8 cellular contexts compared by ENCODE assay signal in genomic region chr16:84806256-84806889, GRCh38. TPM values are rescaled to one million over a fixed set of nuclear protein-coding genes. Genes with fewer than 3 reads are reported as not detected.
DNase-seq lines count a peak whose midpoint lies in the region; ATAC-seq and TF ChIP-seq lines count a peak whose summit lies in the region.

No MANE protein-coding gene starts in this region.

- no peaks in the 10 kb centered on the region for H3K9me2 ChIP-seq in PC-3 (replicated peaks; ENCODE audit: low read length)

- H2BK120ac ChIP-seq in trophoblast cell (ENCODE audit: insufficient read depth, low read length, poor library complexity) = no peak overlapping the region

- ATAC-seq in PC-3 = peak; percentile 97
- no peak for ATAC-seq in HG02610 (IDR thresholded peaks at IDR 0.05; ENCODE audit: unreplicated experiment)
- no peak for ATAC-seq in HG03469 (IDR thresholded peaks at IDR 0.05; ENCODE audit: unreplicated experiment)

- no peak overlapping the region for H3K4ac ChIP-seq in trophoblast cell (ENCODE audit: low read depth, low read length)

- H2AFZ ChIP-seq in PC-3 (ENCODE audit: low read length) = peak overlapping the region; percentile 63
- H2AFZ ChIP-seq in trophoblast cell (ENCODE audit: insufficient read depth, low read length, poor library complexity) = no peak overlapping the region

- no peak overlapping the region for H2BK12ac ChIP-seq in trophoblast cell (ENCODE audit: low read length)

- no peak overlapping the region for H3K14ac ChIP-seq in trophoblast cell (ENCODE audit: low read length)

- peaks cover 12% of the 10 kb centered on the region for H3K79me1 ChIP-seq in trophoblast cell (ENCODE audit: low read length)

- H4K8ac ChIP-seq in trophoblast cell (ENCODE audit: low read depth, low read length) = no peak overlapping the region

- DNase-seq in GM06990 (ENCODE audit: extremely low read depth, insufficient read length) (peak; percentile 47), PC-3 (peak; percentile 83), dermis microvascular lymphatic vessel endothelial cell (ENCODE audit: low read depth in 2 of 2) (peak; percentile 4 to 91), trophoblast cell (peak; percentile 90 to 94), NCI-H2081 treated with DMSO at 0.1 percent for 48 hours (lab: John Stamatoyannopoulos, UW) (no peak)
- no peak for DNase-seq in effector memory CD4-positive, alpha-beta T cell

- no peaks in the 10 kb centered on the region for H4K20me1 ChIP-seq in PC-3 (ENCODE audit: low read length)

- no peak overlapping the region for H3K18ac ChIP-seq in trophoblast cell (ENCODE audit: low read length)

- H4K12ac ChIP-seq in trophoblast cell (ENCODE audit: low read depth, low read length) = no peak overlapping the region

- no peak overlapping the region for H3K4me3 ChIP-seq in GM06990 (replicated peaks; ENCODE audit: low read depth, low read length)
- H3K4me3 ChIP-seq in PC-3 (ENCODE audit: low read length) = peak overlapping the region; percentile 54
- no peak overlapping the region for H3K4me3 ChIP-seq in trophoblast cell (ENCODE audit: low read depth, low read length)
- no peak overlapping the region for H3K4me3 ChIP-seq in effector memory CD4-positive, alpha-beta T cell (ENCODE audit: insufficient read depth, low read depth, low read length, poor library complexity, severe bottlenecking)

- H4K91ac ChIP-seq in trophoblast cell (ENCODE audit: low read depth, low read length) = no peak overlapping the region

- POLR2A ChIA-PET in PC-3 (lab: Charles Lee; ENCODE audit: unreplicated experiment) = interaction anchor here (0.7 kb wide), 1 partner anchor 53 kb away, joined by 3 read pairs; no protein-coding TSS in a partner anchor

- peak overlapping the region; percentile 67 for H3K27ac ChIP-seq in PC-3 (ENCODE audit: low read length)
- H3K27ac ChIP-seq in trophoblast cell (ENCODE audit: low read depth, low read length) = peak overlapping the region; percentile 74
- H3K27ac ChIP-seq in effector memory CD4-positive, alpha-beta T cell (ENCODE audit: insufficient read depth, low read length, poor library complexity, severe bottlenecking) = no peak overlapping the region

- intact Hi-C loops in PC-3 (cut with micrococcal nuclease) = no loop called here

- H3K79me2 ChIP-seq in PC-3 (ENCODE audit: low read length) (no peaks in the 10 kb centered on the region), trophoblast cell (ENCODE audit: control insufficient read depth, insufficient read depth, low read length, poor library complexity) (no peaks in the 10 kb centered on the region)

- CTCF ChIA-PET in PC-3 (lab: Charles Lee) = no interaction called here

- BruUV-seq in PC-3 (replicated peaks; lab: Mats Ljungman, UMichigan) = no TSS peak

- H3K4me1 ChIP-seq in PC-3 (ENCODE audit: insufficient read depth, low read length) = peaks cover 13% of the 10 kb centered on the region
- peaks cover 8 to 13% of the 10 kb centered on the region in 2 experiments for H3K4me1 ChIP-seq in trophoblast cell (ENCODE audit: control insufficient read depth in 1 of 2, insufficient read depth in 2 of 2, low read length in 2 of 2)
- peaks cover 6% of the 10 kb centered on the region for H3K4me1 ChIP-seq in effector memory CD4-positive, alpha-beta T cell (ENCODE audit: control insufficient read depth, insufficient read depth, low read length, poor library complexity, severe bottlenecking)

- WGBS in trophoblast cell (ENCODE audit: extremely low coverage, insufficient coverage, insufficient read length) = no CpG with 5 or more reads among the region's 26 CpGs

- H3K9me3 ChIP-seq in PC-3 (ENCODE audit: low read length) = no peaks in the 10 kb centered on the region
- H3K9me3 ChIP-seq in trophoblast cell (ENCODE audit: insufficient read depth, low read depth, low read length) = peaks cover 9% of the 10 kb centered on the region
- H3K9me3 ChIP-seq in effector memory CD4-positive, alpha-beta T cell (ENCODE audit: control insufficient read depth, low read length) = no peaks in the 10 kb centered on the region

- no peak overlapping the region for H3K23ac ChIP-seq in trophoblast cell (ENCODE audit: low read length)

- H3K4me2 ChIP-seq in PC-3 (ENCODE audit: low read length) = peak overlapping the region; percentile 80
- H3K4me2 ChIP-seq in trophoblast cell (ENCODE audit: low read length) = peak overlapping the region; percentile 15

- H3K36me3 ChIP-seq in GM06990 (ENCODE audit: control insufficient read depth, insufficient read depth, low read length) = no peaks in the 10 kb centered on the region
- H3K36me3 ChIP-seq in PC-3 (ENCODE audit: low read depth, low read length) = no peaks in the 10 kb centered on the region
- H3K36me3 ChIP-seq in trophoblast cell (ENCODE audit: control insufficient read depth in 1 of 2, insufficient read depth in 2 of 2, low read length in 2 of 2) = no peaks in the 10 kb centered on the region
- H3K36me3 ChIP-seq in effector memory CD4-positive, alpha-beta T cell (ENCODE audit: control insufficient read depth, insufficient read depth, low read length) = no peaks in the 10 kb centered on the region

- no peaks in the 10 kb centered on the region for H3F3A ChIP-seq in PC-3 (ENCODE audit: low read length, unreplicated experiment)

- H3K27me3 ChIP-seq in GM06990 (replicated peaks; ENCODE audit: control insufficient read depth, insufficient read depth, low read length) (no peaks in the 10 kb centered on the region), PC-3 (ENCODE audit: low read length) (no peaks in the 10 kb centered on the region), trophoblast cell (ENCODE audit: insufficient read depth, low read length) (no peaks in the 10 kb centered on the region)
- H3K27me3 ChIP-seq in effector memory CD4-positive, alpha-beta T cell (replicated peaks; ENCODE audit: control insufficient read depth, insufficient read depth, low read length, poor library complexity, severe bottlenecking) = no peaks in the 10 kb centered on the region

- H3K9ac ChIP-seq in PC-3 (ENCODE audit: low read length) (0 out of 2 replicates have a peak overlapping the region, but pooled peaks have one; percentile 2), trophoblast cell (ENCODE audit: low read length) (no peak overlapping the region)

- no peak overlapping the region for H2AK5ac ChIP-seq in trophoblast cell (ENCODE audit: low read length)

- no peak for TF ChIP-seq CTCF in GM06990 (IDR thresholded peaks at IDR 0.05; ENCODE audit: insufficient read depth, low read length, poor library complexity, severe bottlenecking)
- TF ChIP-seq CTCF in PC-3 (conservative IDR thresholded peaks at IDR 0.05; ENCODE audit: low read depth, low read length) = no peak

- peak overlapping the region; percentile 67 for H2BK5ac ChIP-seq in trophoblast cell (ENCODE audit: low read depth, low read length, poor library complexity)

RNA-seq across cellular contexts. Expression of gene CRISPLD2, which starts 13.4 kb away (rescaled TPM):
- total RNA-seq in PC-3 (2014; rRNA removed) (2.8 and 3.2 TPM in 2 replicates), dermis microvascular lymphatic vessel endothelial cell (under 0.01 and 0.13 TPM in 2 replicates)
- polyA plus RNA-seq in trophoblast cell (2013) = 121 and 124 TPM in 2 replicates

Comparison
In these comparisons a context has a peak if more than half of its experiments do, and no peak if none do; other contexts are left out.
1. DNase-seq: peak in GM06990 (single experiment), PC-3 (single experiment), dermis microvascular lymphatic vessel endothelial cell (2 of 2) and trophoblast cell (2 of 2); none in NCI-H2081 treated with DMSO at 0.1 percent for 48 hours (single experiment) and effector memory CD4-positive, alpha-beta T cell (0 of 3).